Comparison of ENCODE assay signal across 20 cellular contexts in genomic region chr3:89368846-89369245, GRCh38.
"Had no signal": no experiment of that assay in that cellular context is flagged by ENCODE, and none has a peak within 500 bp of the region (broad histone marks: within the 10 kb centered on the region; RNA-seq: fewer than 3 reads in every experiment).

No MANE protein-coding gene starts in this region.

- H3K4me2 ChIP-seq: hepatocyte, neural progenitor cell had no signal

- H3K27me3 Mint-ChIP-seq: dendritic cell treated with granulocyte-macrophage colony-stimulating factor and Interleukin-4, amounts not matched to agents 40 ng/mL and 50 ng/mL, for 4 days; effector memory CD8-positive, alpha-beta T cell; natural killer cell treated with Interleukin-12 subunit alpha and Interleukin-12 subunit beta and Interleukin-15 and Interleukin-18, amount 100 ng/mL, for 72 hours had no signal

- ATAC-seq: effector memory CD8-positive, alpha-beta T cell; mucosa of descending colon; natural killer cell treated with Interleukin-12 subunit alpha and Interleukin-12 subunit beta and Interleukin-15 and Interleukin-18, amount 100 ng/mL, for 72 hours; right cardiac atrium had no signal

- H3K9me3 ChIP-seq: mucosa of descending colon, ovary, suprapubic skin, thyroid gland had no signal

- DNase-seq: effector memory CD8-positive, alpha-beta T cell; erythroblast; foreskin melanocyte; head of caudate nucleus; mucosa of descending colon; nucleus accumbens; ovary; right cardiac atrium; small intestine; stimulated activated CD4-positive, alpha-beta T cell treated with anti-CD3 and anti-CD28 coated beads, Interleukin-12 subunit alpha, Interleukin-12 subunit beta, amount 100 ng/mL, for 4 hours; stimulated activated naive CD4-positive, alpha-beta T cell treated with Interleukin-2 at 50 U/mL for 16 hours; thyroid gland had no signal

- H3K9ac ChIP-seq: neural progenitor cell had no signal

- H3K27me3 ChIP-seq: hepatocyte, neural progenitor cell, ovary, suprapubic skin, thyroid gland had no signal

- H3K4me3 Mint-ChIP-seq: dendritic cell treated with granulocyte-macrophage colony-stimulating factor and Interleukin-4, amounts not matched to agents 40 ng/mL and 50 ng/mL, for 4 days; effector memory CD8-positive, alpha-beta T cell; natural killer cell treated with Interleukin-12 subunit alpha and Interleukin-12 subunit beta and Interleukin-15 and Interleukin-18, amount 100 ng/mL, for 72 hours; neural progenitor cell; type B pancreatic cell had no signal

- H3K36me3 ChIP-seq: neural progenitor cell, ovary, suprapubic skin, thyroid gland had no signal

- H3K27ac Mint-ChIP-seq: dendritic cell treated with granulocyte-macrophage colony-stimulating factor and Interleukin-4, amounts not matched to agents 40 ng/mL and 50 ng/mL, for 4 days; effector memory CD8-positive, alpha-beta T cell; natural killer cell treated with Interleukin-12 subunit alpha and Interleukin-12 subunit beta and Interleukin-15 and Interleukin-18, amount 100 ng/mL, for 72 hours; neural progenitor cell; type B pancreatic cell had no signal

- FAIRE-seq: colon, small intestine, urothelium cell line had no signal

- H3K27ac ChIP-seq: hepatocyte, neural progenitor cell, ovary, suprapubic skin, thyroid gland had no signal

- H3K4me3 ChIP-seq: hepatocyte, mucosa of descending colon, neural progenitor cell, ovary, suprapubic skin, thyroid gland had no signal

- H3K79me2 ChIP-seq: hepatocyte had no signal

- H2AFZ ChIP-seq: hepatocyte, neural progenitor cell had no signal

- H3K4me1 ChIP-seq: neural progenitor cell, suprapubic skin had no signal
